ENCODE assay signal across 21 cellular contexts in genomic region chr17:9177212-9177611, GRCh38.
"Had no signal": no experiment of that assay in that cellular context is flagged by ENCODE, and none has a peak within 500 bp of the region (broad histone marks: within the 10 kb centered on the region; RNA-seq: fewer than 3 reads in every experiment).

No MANE protein-coding gene starts in this region.

- H3K4me1 ChIP-seq: foreskin keratinocyte, upper lobe of left lung had no signal

- H3K4me3 ChIP-seq: cardiac muscle cell, lower lobe of right lung, SK-N-MC, skin epidermis, upper lobe of left lung had no signal

- H3K27ac ChIP-seq: cardiac muscle cell, foreskin keratinocyte, lower lobe of right lung, SK-N-MC, skin epidermis, upper lobe of left lung had no signal

- ATAC-seq: foreskin keratinocyte; lower lobe of right lung; stimulated activated naive CD8-positive, alpha-beta T cell treated with anti-CD3 and anti-CD28 coated beads, Interleukin-15, amount 100 ng/mL, for 72 hours; T-cell had no signal

- H3K27me3 ChIP-seq: foreskin keratinocyte, upper lobe of left lung had no signal

- H3K36me3 ChIP-seq: cardiac muscle cell, lower lobe of right lung, upper lobe of left lung had no signal

- H3K9me3 ChIP-seq: upper lobe of left lung had no signal

- DNase-seq: activated B cell treated with CpG ODN at 0.5 μM for 24 hours; activated CD4-positive, alpha-beta memory T cell treated with anti-CD3 and anti-CD28 coated beads for 36 hours; activated CD4-positive, alpha-beta T cell treated with anti-CD3 and anti-CD28 coated beads for 4 hours; activated T-cell treated with anti-CD3 and anti-CD28 coated beads for 4 hours; dermis blood vessel endothelial cell; effector memory CD4-positive, alpha-beta T cell; foreskin keratinocyte; head of caudate nucleus; lower lobe of right lung; nephron progenitor cell; occipital lobe; retina; stimulated activated CD4-positive, alpha-beta T cell treated with anti-CD3 and anti-CD28 coated beads, Interleukin-15, amount 100 ng/mL, for 24 hours; stimulated activated CD4-positive, alpha-beta T cell treated with anti-CD3 and anti-CD28 coated beads, Interleukin-2, amount 100 ng/mL, for 48 hours; stimulated activated naive CD8-positive, alpha-beta T cell treated with anti-CD3 and anti-CD28 coated beads, Interleukin-15, amount 100 ng/mL, for 72 hours; T-cell; T-helper 9 cell; upper lobe of left lung had no signal
